1 cellular context compared by ENCODE assay signal in the genomic region with DNA sequence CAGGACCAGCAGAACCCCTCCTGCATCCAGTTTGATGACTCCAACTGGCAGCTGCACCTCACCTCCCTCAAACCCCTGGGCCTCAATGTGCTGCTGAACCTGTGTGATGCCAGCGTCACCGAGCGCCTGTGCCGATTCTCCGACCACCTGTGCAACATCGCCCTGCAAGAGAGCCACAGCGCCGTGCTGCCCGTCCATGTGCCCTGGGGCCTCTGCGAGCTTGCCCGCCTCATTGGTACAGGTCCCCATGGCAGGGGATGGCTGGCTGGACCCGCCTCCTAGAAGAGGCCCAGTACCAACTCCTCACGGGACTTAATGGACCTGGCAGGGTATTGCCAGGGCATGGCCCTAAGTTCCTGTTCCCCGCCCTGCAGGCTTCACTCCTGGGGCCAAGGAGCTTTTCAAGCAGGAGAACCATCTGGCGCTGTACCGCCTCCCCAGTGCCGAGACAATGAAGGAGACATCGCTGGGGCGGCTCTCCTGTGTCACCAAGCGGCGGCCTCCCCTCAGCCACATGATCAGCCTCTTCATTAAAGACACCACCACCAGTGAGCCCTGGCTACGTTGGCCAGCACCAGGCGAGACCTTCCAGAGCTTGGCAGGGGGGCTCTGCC.
TF ChIP-seq lines count a peak whose summit lies in the region.

No MANE protein-coding gene starts in this region.

TF ChIP-seq in endothelial cell of umbilical vein, 7 proteins besides CTCF, POLR2A, EP300 and RAD21:
- no peak for TF ChIP-seq FOS (IDR thresholded peaks at IDR 0.05; ENCODE audit: borderline replicate concordance, insufficient read depth, low read length)
- TF ChIP-seq JUN (IDR thresholded peaks at IDR 0.05; ENCODE audit: borderline replicate concordance, insufficient read depth, insufficient read length, low read depth): no peak
- TF ChIP-seq EZH2 (IDR thresholded peaks at IDR 0.05; ENCODE audit: borderline replicate concordance, low read depth, low read length, severe bottlenecking): no peak
- no peak for TF ChIP-seq GATA2 (IDR thresholded peaks at IDR 0.05; ENCODE audit: insufficient read depth, insufficient read length, low read depth, low read length)
- TF ChIP-seq POLR2AphosphoS5 (IDR thresholded peaks at IDR 0.05; ENCODE audit: insufficient read depth, low read depth, low read length): no peak
- TF ChIP-seq MAX (IDR thresholded peaks at IDR 0.05; ENCODE audit: insufficient read depth, insufficient read length): no peak
- no peak for TF ChIP-seq MYC (IDR thresholded peaks at IDR 0.05; ENCODE audit: low read depth, low read length)
